ENCODE assay signal across 8 cellular contexts in the genomic region with DNA sequence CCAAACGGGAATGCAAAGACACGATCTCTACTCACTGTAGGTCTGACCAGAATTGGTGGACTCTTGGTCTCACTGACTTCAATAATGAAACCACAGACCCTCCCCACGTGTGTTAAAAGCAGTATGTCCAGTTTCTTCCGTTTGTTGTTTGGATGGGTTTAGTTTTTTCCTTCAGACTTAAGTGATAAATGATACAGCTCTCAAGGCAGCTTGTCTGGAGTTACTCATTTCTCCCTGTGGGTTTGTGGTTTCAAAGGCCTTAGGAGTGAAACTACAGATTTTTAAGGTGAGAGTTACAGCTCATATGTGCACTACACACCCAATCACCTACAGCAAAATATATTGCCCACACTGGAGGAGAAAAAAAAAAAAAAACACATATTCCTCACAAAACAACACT.
DNase-seq lines count a peak whose midpoint lies in the region; ATAC-seq and TF ChIP-seq lines count a peak whose summit lies in the region.

No MANE protein-coding gene starts in this region.

- H3K9me3 ChIP-seq in CD4-positive, CD25-positive, alpha-beta regulatory T cell (ENCODE audit: control insufficient read depth in 2 of 2, low read length in 2 of 2) = peaks cover 0 to 3% of the 10 kb centered on the region in 2 experiments
- no peaks in the 10 kb centered on the region for H3K9me3 ChIP-seq in PC-9 (ENCODE audit: insufficient read depth, low read depth)

- H3K9me3 Mint-ChIP-seq in CD4-positive, CD25-positive, alpha-beta regulatory T cell = peaks cover 0 to 6% (median 3%) of the 10 kb centered on the region in 7 donors
- no peaks in the 10 kb centered on the region for H3K9me3 Mint-ChIP-seq in central memory CD8-positive, alpha-beta T cell

- peak; percentile 44 to 72 for ATAC-seq in CD4-positive, CD25-positive, alpha-beta regulatory T cell (ENCODE audit: low read depth in 2 of 2)
- peak; percentile 76 for ATAC-seq in GM19397 (IDR thresholded peaks at IDR 0.05; ENCODE audit: unreplicated experiment)
- peak; percentile 87 for ATAC-seq in HG03520 (IDR thresholded peaks at IDR 0.05; ENCODE audit: unreplicated experiment)
- ATAC-seq in central memory CD8-positive, alpha-beta T cell (replicated peaks; ENCODE audit: extremely low read depth, poor library complexity, severe bottlenecking) = peak; percentile 59

- no peaks in the 10 kb centered on the region for H3K79me2 ChIP-seq in PC-9 (ENCODE audit: low read depth)

- no peaks in the 10 kb centered on the region for H4K20me1 ChIP-seq in PC-9 (ENCODE audit: insufficient read depth)

- H3K4me1 ChIP-seq in CD4-positive, CD25-positive, alpha-beta regulatory T cell (ENCODE audit: control insufficient read depth, insufficient read depth, low read length, poor library complexity, severe bottlenecking) = peaks cover 3% of the 10 kb centered on the region
- 0 out of 2 replicates have a peak, but pooled peaks cover 7% of the 10 kb centered on the region for H3K4me1 ChIP-seq in PC-9 (replicated peaks; ENCODE audit: insufficient read depth)

- H3K27ac Mint-ChIP-seq in CD4-positive, CD25-positive, alpha-beta regulatory T cell = peak overlapping the region in 2 of 3 donors; percentile 43 to 59
- H3K27ac Mint-ChIP-seq in central memory CD8-positive, alpha-beta T cell (ENCODE audit: low read depth) = peak overlapping the region; percentile 47

- H3K4me3 ChIP-seq in CD4-positive, CD25-positive, alpha-beta regulatory T cell (ENCODE audit: low read depth, low read length) = peak overlapping the region; percentile 31
- H3K4me3 ChIP-seq in PC-9 = no peak overlapping the region

- CTCF ChIA-PET in HEK293T (lab: Yijun Ruan, JAX) = interaction anchor here (0.7 kb wide), 1 partner anchor 211 kb away, joined by 4 read pairs; no protein-coding TSS in a partner anchor
- CTCF ChIA-PET in PC-9 (lab: Charles Lee) = no interaction called here

- H3K36me3 ChIP-seq in CD4-positive, CD25-positive, alpha-beta regulatory T cell (ENCODE audit: control insufficient read depth, insufficient read depth, low read length) = no peaks in the 10 kb centered on the region
- no peaks in the 10 kb centered on the region for H3K36me3 ChIP-seq in PC-9 (ENCODE audit: low read depth)

- no peak overlapping the region for H3K4me2 ChIP-seq in PC-9

- H3K4me3 Mint-ChIP-seq in CD4-positive, CD25-positive, alpha-beta regulatory T cell = peak overlapping the region in 3 of 4 donors; percentile 76 to 92 (median 88)
- H3K4me3 Mint-ChIP-seq in central memory CD8-positive, alpha-beta T cell = peak overlapping the region; percentile 76

- H3K9me2 ChIP-seq in PC-9 (ENCODE audit: insufficient read depth) = no peaks in the 10 kb centered on the region

- H3K4me1 Mint-ChIP-seq in CD4-positive, CD25-positive, alpha-beta regulatory T cell = peaks cover 0 to 18% (median 9%) of the 10 kb centered on the region in 4 donors
- H3K4me1 Mint-ChIP-seq in central memory CD8-positive, alpha-beta T cell = peaks cover 16% of the 10 kb centered on the region

- no peak for TF ChIP-seq CTCF in PC-9 (conservative IDR thresholded peaks at IDR 0.05)

- H3K27me3 ChIP-seq in CD4-positive, CD25-positive, alpha-beta regulatory T cell (ENCODE audit: control insufficient read depth, insufficient read depth, low read length) = peaks cover 15% of the 10 kb centered on the region
- no peaks in the 10 kb centered on the region for H3K27me3 ChIP-seq in PC-9 (ENCODE audit: insufficient read depth, low read depth)

- no peaks in the 10 kb centered on the region for H3K36me3 Mint-ChIP-seq in CD4-positive, CD25-positive, alpha-beta regulatory T cell
- peaks cover 4% of the 10 kb centered on the region for H3K36me3 Mint-ChIP-seq in central memory CD8-positive, alpha-beta T cell (ENCODE audit: insufficient read depth)

- POLR2A ChIA-PET in HEK293T (lab: Yijun Ruan, JAX) (no interaction called here), PC-9 (lab: Charles Lee; ENCODE audit: unreplicated experiment) (no interaction called here)

- no peak overlapping the region for H2AFZ ChIP-seq in PC-9

- intact Hi-C loops in PC-9 (cut with micrococcal nuclease; ENCODE audit: unreplicated experiment) = no loop called here

- H3F3A ChIP-seq in PC-9 (ENCODE audit: insufficient read depth, low read depth) = no peaks in the 10 kb centered on the region

- no peak overlapping the region for H3K27ac ChIP-seq in CD4-positive, CD25-positive, alpha-beta regulatory T cell (ENCODE audit: insufficient read depth, low read length, poor library complexity, severe bottlenecking)
- no peak overlapping the region for H3K27ac ChIP-seq in PC-9

- H3K27me3 Mint-ChIP-seq in CD4-positive, CD25-positive, alpha-beta regulatory T cell = peaks cover 29% of the 10 kb centered on the region
- H3K27me3 Mint-ChIP-seq in central memory CD8-positive, alpha-beta T cell = no peaks in the 10 kb centered on the region

- peak in 1 of 3 donors; percentile 34 for DNase-seq in CD4-positive, CD25-positive, alpha-beta regulatory T cell
- DNase-seq in central memory CD8-positive, alpha-beta T cell (ENCODE audit: low spot score in 2 of 2) = no peak
- DNase-seq in NCI-H526 treated with DMSO at 0.1 percent for 48 hours (lab: John Stamatoyannopoulos, UW) (no peak), HEK293T (ENCODE audit: extremely low spot score) (no peak), PC-9 (no peak), NCI-H748 (lab: John Stamatoyannopoulos, UW; ENCODE audit: unreplicated experiment) (no peak)

- no TSS peak for BruUV-seq in PC-9 (replicated peaks; lab: Mats Ljungman, UMichigan)

TF ChIP-seq in HEK293T, 16 proteins besides CTCF, POLR2A, EP300 and RAD21:
- TF ChIP-seq LEF1 (IDR thresholded peaks at IDR 0.05; ENCODE audit: borderline replicate concordance) = no peak
- no peak for TF ChIP-seq NFRKB (IDR thresholded peaks at IDR 0.05)
- no peak for TF ChIP-seq FOXK2 (IDR thresholded peaks at IDR 0.05)
- no peak for TF ChIP-seq ARNT (IDR thresholded peaks at IDR 0.05)
- TF ChIP-seq ZNF384 (IDR thresholded peaks at IDR 0.05) = no peak
- no peak for TF ChIP-seq HDGF (IDR thresholded peaks at IDR 0.05; ENCODE audit: borderline replicate concordance)
- TF ChIP-seq BHLHE40 (IDR thresholded peaks at IDR 0.05; ENCODE audit: borderline replicate concordance) = no peak
- no peak for TF ChIP-seq FOXA1 (IDR thresholded peaks at IDR 0.05)
- TF ChIP-seq, protein P1, sequence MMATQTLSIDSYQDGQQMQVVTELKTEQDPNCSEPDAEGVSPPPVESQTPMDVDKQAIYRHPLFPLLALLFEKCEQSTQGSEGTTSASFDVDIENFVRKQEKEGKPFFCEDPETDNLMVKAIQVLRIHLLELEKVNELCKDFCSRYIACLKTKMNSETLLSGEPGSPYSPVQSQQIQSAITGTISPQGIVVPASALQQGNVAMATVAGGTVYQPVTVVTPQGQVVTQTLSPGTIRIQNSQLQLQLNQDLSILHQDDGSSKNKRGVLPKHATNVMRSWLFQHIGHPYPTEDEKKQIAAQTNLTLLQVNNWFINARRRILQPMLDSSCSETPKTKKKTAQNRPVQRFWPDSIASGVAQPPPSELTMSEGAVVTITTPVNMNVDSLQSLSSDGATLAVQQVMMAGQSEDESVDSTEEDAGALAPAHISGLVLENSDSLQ (IDR thresholded peaks at IDR 0.05) = no peak
- TF ChIP-seq TARDBP (IDR thresholded peaks at IDR 0.05) = no peak
